In the genomic region with DNA sequence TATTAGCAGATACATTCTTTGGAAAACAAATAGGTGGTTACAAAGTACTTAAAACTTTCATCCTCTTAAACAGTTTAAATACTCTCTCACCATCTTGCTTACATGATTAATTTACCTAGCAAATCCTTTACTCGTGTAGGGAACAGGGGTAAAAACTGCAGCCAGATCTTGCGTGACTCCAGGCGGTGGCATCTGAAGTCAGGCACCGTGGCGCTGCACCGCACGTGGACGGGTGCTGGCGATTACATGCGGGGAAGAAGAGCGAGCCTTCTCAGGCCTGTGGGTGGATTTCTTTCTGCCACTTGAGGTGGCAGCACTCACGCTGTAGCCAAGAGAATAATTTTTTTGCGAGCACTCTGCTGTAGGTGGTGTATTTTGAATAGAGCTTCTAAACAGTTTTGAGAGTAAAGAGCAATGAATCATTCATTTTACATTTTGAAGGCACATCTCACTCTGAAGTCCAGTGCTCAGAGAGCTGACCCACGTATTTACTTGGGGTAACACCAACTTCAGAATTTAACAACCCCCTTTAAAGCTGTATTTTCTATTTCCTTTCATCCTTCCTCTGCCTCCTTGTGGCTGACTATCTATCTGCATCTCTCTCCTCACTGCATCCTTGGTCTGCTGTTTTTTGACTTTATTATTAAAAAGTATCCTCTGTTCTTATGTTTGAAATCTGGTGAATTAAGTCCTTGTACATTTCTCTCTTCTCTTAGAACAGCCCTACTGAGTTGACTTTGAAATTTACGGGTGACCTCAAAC, we compare ENCODE assay signal across 7 cellular contexts.
A peak's percentile ranks its signal among the peaks of the same experiment; 100 is the strongest.
DNase-seq lines count a peak whose midpoint lies in the region; ATAC-seq and TF ChIP-seq lines count a peak whose summit lies in the region.

No MANE protein-coding gene starts in this region.

- no peak for ATAC-seq in foreskin keratinocyte
- no peak for ATAC-seq in activated CD4-positive, alpha-beta T cell treated with anti-CD3 and anti-CD28 coated beads for 36 hours

- H3K4me1 Mint-ChIP-seq in activated CD4-positive, alpha-beta T cell treated with anti-CD3 and anti-CD28 coated beads for 36 hours = peaks cover 31% of the 10 kb centered on the region

- no peaks in the 10 kb centered on the region for H3K36me3 Mint-ChIP-seq in activated CD4-positive, alpha-beta T cell treated with anti-CD3 and anti-CD28 coated beads for 36 hours (ENCODE audit: low read depth)

- H3K27ac Mint-ChIP-seq in activated CD4-positive, alpha-beta T cell treated with anti-CD3 and anti-CD28 coated beads for 36 hours = no peak overlapping the region

- H3K4me1 ChIP-seq in foreskin keratinocyte = no peaks in the 10 kb centered on the region

- H3K27me3 ChIP-seq in foreskin keratinocyte = no peaks in the 10 kb centered on the region

- no peaks in the 10 kb centered on the region for H3K9me3 Mint-ChIP-seq in activated CD4-positive, alpha-beta T cell treated with anti-CD3 and anti-CD28 coated beads for 36 hours (ENCODE audit: low read depth)

- DNase-seq in H4 (ENCODE audit: low spot score) (peak; percentile 17), RPMI7951 (ENCODE audit: low read depth) (peak; percentile 9), foreskin keratinocyte (no peak), superior temporal gyrus (ENCODE audit: extremely low spot score) (peak; percentile 47), head of caudate nucleus (no peak), NCI-H526 (lab: John Stamatoyannopoulos, UW) (no peak)
- no peak for DNase-seq in activated CD4-positive, alpha-beta T cell treated with anti-CD3 and anti-CD28 coated beads for 36 hours

- H3K27ac ChIP-seq in foreskin keratinocyte = no peak overlapping the region

- CTCF ChIA-PET in activated CD4-positive, alpha-beta T cell treated with anti-CD3 and anti-CD28 coated beads for 36 hours (lab: Charles Lee) = interaction anchor here (0.6 to 2.3 kb wide), 27 partner anchors 8 to 507 kb away, joined by 3 to 13 read pairs (median 3); no protein-coding TSS in a partner anchor

- POLR2A ChIA-PET in activated CD4-positive, alpha-beta T cell treated with anti-CD3 and anti-CD28 coated beads for 36 hours (lab: Charles Lee) = no interaction called here

- intact Hi-C loops in activated CD4-positive, alpha-beta T cell treated with anti-CD3 and anti-CD28 coated beads for 36 hours (cut with DNase I, micrococcal nuclease) = loop anchor here (1.0 to 5.0 kb wide), 8 partner anchors 69 to 724 kb away; a partner anchor contains a TSS
- intact Hi-C loops in head of caudate nucleus (cut with DNase I) = loop anchor here (10.0 kb wide), 2 partner anchors 301 to 351 kb away; no protein-coding TSS in a partner anchor

- no peak overlapping the region for H3K4me3 Mint-ChIP-seq in activated CD4-positive, alpha-beta T cell treated with anti-CD3 and anti-CD28 coated beads for 36 hours

- peak; percentile 63 for TF ChIP-seq CTCF in foreskin keratinocyte (conservative IDR thresholded peaks at IDR 0.05)

- H3K27me3 Mint-ChIP-seq in activated CD4-positive, alpha-beta T cell treated with anti-CD3 and anti-CD28 coated beads for 36 hours = no peaks in the 10 kb centered on the region

Comparison
In these comparisons a context has a peak if more than half of its experiments do, and no peak if none do; other contexts are left out.
1. DNase-seq: peak in H4 (single experiment), RPMI7951 (single experiment) and superior temporal gyrus (single experiment); none in foreskin keratinocyte (0 of 2), activated CD4-positive, alpha-beta T cell treated with anti-CD3 and anti-CD28 coated beads for 36 hours (single experiment), head of caudate nucleus (0 of 42) and NCI-H526 (0 of 2).